Comparison of ENCODE assay signal across 6 cellular contexts in the genomic region with DNA sequence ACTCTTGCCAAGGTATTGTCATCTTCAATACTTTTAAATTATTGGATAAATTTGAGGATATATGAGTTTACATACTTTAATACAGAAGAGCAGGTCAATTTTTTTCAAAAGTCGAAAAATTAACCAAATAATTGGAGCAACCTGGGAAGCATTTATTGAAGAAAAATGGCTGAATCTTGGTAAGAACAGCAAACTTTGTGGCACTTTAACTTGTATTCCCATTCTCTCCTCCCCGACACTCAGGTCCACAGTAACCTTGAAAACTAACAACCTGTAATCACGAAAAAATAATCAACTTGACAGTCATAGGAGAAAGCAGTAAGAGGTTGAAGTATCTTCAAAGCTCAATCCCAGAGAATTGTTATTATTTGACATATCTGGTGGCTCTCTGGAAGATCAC.
"Had no signal": no experiment of that assay in that cellular context is flagged by ENCODE, and none has a peak within 500 bp of the region (broad histone marks: within the 10 kb centered on the region; RNA-seq: fewer than 3 reads in every experiment).

No MANE protein-coding gene starts in this region.

- ATAC-seq: HCT116, K562 had no signal

- H3K36me3 ChIP-seq: HAP-1 had no signal

- DNase-seq: GM23248, GOT3, H7 had no signal

- H3K27ac ChIP-seq: GM23248 had no signal

- H3K9me3 ChIP-seq: HAP-1 had no signal

- H3K4me1 ChIP-seq: HAP-1 had no signal

- H3K4me3 ChIP-seq: GM23248, HAP-1, K562 had no signal
